In genomic region chr1:94627771-94628170, GRCh38 we compare ENCODE assay signal across 4 cellular contexts.
"Had no signal": no experiment of that assay in that cellular context is flagged by ENCODE, and none has a peak within 500 bp of the region (broad histone marks: within the 10 kb centered on the region; RNA-seq: fewer than 3 reads in every experiment).

No MANE protein-coding gene starts in this region.

- H3K36me3 Mint-ChIP-seq: IgD-negative memory B cell had no signal

- ATAC-seq: GM23338 had no signal

- H3K4me2 ChIP-seq: GM23338 had no signal

- H3K9me3 Mint-ChIP-seq: GM23338, H9, IgD-negative memory B cell had no signal

- H3K27ac Mint-ChIP-seq: GM23338, H9, IgD-negative memory B cell had no signal

- H3K4me1 Mint-ChIP-seq: IgD-negative memory B cell had no signal

- H3K4me3 Mint-ChIP-seq: GM23338, H9, IgD-negative memory B cell had no signal

- DNase-seq: H9, HCEC 1CT had no signal

- H2AFZ ChIP-seq: GM23338 had no signal

- H3K4me3 ChIP-seq: GM23338 had no signal
